1 cellular context compared by ENCODE assay signal in genomic region chr21:45329261-45330074, GRCh38.
TF ChIP-seq lines count a peak whose summit lies in the region.

No MANE protein-coding gene starts in this region.

TF ChIP-seq in HepG2, 621 proteins besides CTCF, POLR2A, EP300 and RAD21 (continued from another document):
- TF ChIP-seq ARID4A (CRISPR knock-in tag; IDR thresholded peaks at IDR 0.05; ENCODE audit: borderline replicate concordance) (peak; percentile 38; the same call in 1 of the 2 replicates), ZNF317 (CRISPR knock-in tag; IDR thresholded peaks at IDR 0.05) (peak; percentile 65), ARHGAP35 (CRISPR knock-in tag; IDR thresholded peaks at IDR 0.05; ENCODE audit: borderline replicate concordance) (no peak), ZNF790 (CRISPR knock-in tag; IDR thresholded peaks at IDR 0.05; ENCODE audit: borderline replicate concordance) (no peak), SP4 (CRISPR knock-in tag; IDR thresholded peaks at IDR 0.05) (no peak), FOXC1 (CRISPR knock-in tag; IDR thresholded peaks at IDR 0.05; ENCODE audit: borderline replicate concordance) (0 out of 2 replicates have a peak, but pooled peaks have one; percentile 15), HMGXB4 (CRISPR knock-in tag; IDR thresholded peaks at IDR 0.05; ENCODE audit: borderline replicate concordance in 1 of 2, low read depth in 1 of 2) (no peak), TOE1 (CRISPR knock-in tag; IDR thresholded peaks at IDR 0.05) (no peak), MEIS2 (CRISPR knock-in tag; IDR thresholded peaks at IDR 0.05) (0 out of 2 replicates have a peak, but pooled peaks have one; percentile 33), ZNF235 (CRISPR knock-in tag; IDR thresholded peaks at IDR 0.05; ENCODE audit: borderline replicate concordance) (peak; percentile 72; the same call in 1 of the 2 replicates), ZNF710 (CRISPR knock-in tag; IDR thresholded peaks at IDR 0.05; ENCODE audit: borderline replicate concordance) (0 out of 2 replicates have a peak, but pooled peaks have one; percentile 5), ZNF430 (CRISPR knock-in tag; IDR thresholded peaks at IDR 0.05) (0 out of 2 replicates have a peak, but pooled peaks have one; percentile 46), ZNF33B (CRISPR knock-in tag; IDR thresholded peaks at IDR 0.05) (0 out of 2 replicates have a peak, but pooled peaks have one; percentile 3), CHCHD3 (CRISPR knock-in tag; IDR thresholded peaks at IDR 0.05) (0 out of 2 replicates have a peak, but pooled peaks have one; percentile 28), SALL2 (CRISPR knock-in tag; IDR thresholded peaks at IDR 0.05) (no peak), BCL3 (CRISPR knock-in tag; IDR thresholded peaks at IDR 0.05) (no peak; the same call in 1 of the 2 replicates), MTF2 (CRISPR knock-in tag; IDR thresholded peaks at IDR 0.05; ENCODE audit: borderline replicate concordance) (0 out of 2 replicates have a peak, but pooled peaks have one; percentile 33), ASH2L (IDR thresholded peaks at IDR 0.05; ENCODE audit: insufficient read length, low read depth, low read length) (peak; percentile 27), ZNF224 (CRISPR knock-in tag; IDR thresholded peaks at IDR 0.05) (no peak), ZNF362 (CRISPR knock-in tag; IDR thresholded peaks at IDR 0.05; ENCODE audit: borderline replicate concordance) (no peak), ZNF704 (CRISPR knock-in tag; IDR thresholded peaks at IDR 0.05; ENCODE audit: borderline replicate concordance) (0 out of 2 replicates have a peak, but pooled peaks have one; percentile 44), WIZ (CRISPR knock-in tag; IDR thresholded peaks at IDR 0.05) (no peak), RBFOX2 (IDR thresholded peaks at IDR 0.05; ENCODE audit: low read depth, low read length) (0 out of 2 replicates have a peak, but pooled peaks have one; percentile 37), IRF9 (CRISPR knock-in tag; IDR thresholded peaks at IDR 0.05; ENCODE audit: borderline replicate concordance) (no peak)
TF ChIP-seq in HepG2: peak in this region for 39.
